ENCODE assay signal across 17 cellular contexts in the genomic region with DNA sequence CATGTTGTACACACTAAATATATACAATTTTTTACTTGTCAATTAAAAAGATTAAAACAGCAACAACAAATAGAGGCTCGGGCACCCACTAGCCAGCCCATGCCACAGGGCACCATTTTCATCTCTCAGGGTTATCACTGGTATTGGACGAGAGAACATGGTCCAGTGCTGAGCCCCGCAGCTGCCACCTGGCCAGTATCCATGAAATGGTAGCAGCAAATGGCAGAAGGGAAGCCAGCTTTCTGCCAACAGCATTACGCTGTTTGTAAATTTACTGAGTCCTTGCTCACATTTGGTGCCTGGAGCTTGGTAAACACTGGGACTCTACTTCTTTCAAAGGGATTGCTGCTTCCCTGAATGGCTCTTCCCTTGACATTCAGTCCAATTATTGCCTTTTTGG.
"Had no signal": no experiment of that assay in that cellular context is flagged by ENCODE, and none has a peak within 500 bp of the region (broad histone marks: within the 10 kb centered on the region; RNA-seq: fewer than 3 reads in every experiment).

No MANE protein-coding gene starts in this region.

- H3K36me3 ChIP-seq: brain microvascular endothelial cell, neutrophil, tibial artery, uterus had no signal

- DNase-seq: activated CD4-positive, alpha-beta T cell treated with anti-CD3 and anti-CD28 coated beads for 1 hour; activated CD4-positive, alpha-beta T cell treated with anti-CD3 and anti-CD28 coated beads, Interleukin-2, amount 50 U/mL, for 4 hours; activated naive CD4-positive, alpha-beta T cell; activated T-cell treated with anti-CD3 and anti-CD28 coated beads for 4 hours; anterior cingulate cortex; brain microvascular endothelial cell; dermis blood vessel endothelial cell; effector memory CD8-positive, alpha-beta T cell; left colon; naive thymus-derived CD4-positive, alpha-beta T cell; right cardiac atrium; small intestine; stimulated activated CD4-positive, alpha-beta T cell treated with anti-CD3 and anti-CD28 coated beads, Interleukin-4, amount 100 ng/mL, for 24 hours; stimulated activated naive CD4-positive, alpha-beta T cell; tibial artery; uterus had no signal

- H3K36me3 Mint-ChIP-seq: naive thymus-derived CD4-positive, alpha-beta T cell had no signal

- H3K4me1 Mint-ChIP-seq: naive thymus-derived CD4-positive, alpha-beta T cell had no signal

- H3K4me3 ChIP-seq: tibial artery, uterus had no signal

- H3K27ac ChIP-seq: brain microvascular endothelial cell, neutrophil, tibial artery, uterus had no signal

- H3K4me1 ChIP-seq: uterus had no signal

- FAIRE-seq: small intestine had no signal

- H3K27me3 ChIP-seq: brain microvascular endothelial cell, neutrophil, tibial artery, uterus had no signal

- H3K4me3 Mint-ChIP-seq: effector memory CD8-positive, alpha-beta T cell; naive thymus-derived CD4-positive, alpha-beta T cell had no signal

- H3K27ac Mint-ChIP-seq: effector memory CD8-positive, alpha-beta T cell; naive thymus-derived CD4-positive, alpha-beta T cell had no signal

- ATAC-seq: effector memory CD8-positive, alpha-beta T cell; left colon; naive thymus-derived CD4-positive, alpha-beta T cell; right cardiac atrium had no signal

- H3K9me3 ChIP-seq: neutrophil, tibial artery, uterus had no signal

- H3K9me3 Mint-ChIP-seq: effector memory CD8-positive, alpha-beta T cell; naive thymus-derived CD4-positive, alpha-beta T cell had no signal
